ENCODE assay signal across 1 cellular context in genomic region chr1:234607091-234608025, GRCh38.
A peak's percentile ranks its signal among the peaks of the same experiment; 100 is the strongest.
TF ChIP-seq lines count a peak whose summit lies in the region.

No MANE protein-coding gene starts in this region.

TF ChIP-seq in K562, 482 proteins besides CTCF, POLR2A, EP300 and RAD21 (continued from another document):
- TF ChIP-seq ZNF449 (CRISPR knock-in tag; IDR thresholded peaks at IDR 0.05) (no peak), PHTF2 (CRISPR knock-in tag; IDR thresholded peaks at IDR 0.05) (no peak), CREB3 (tag; conservative IDR thresholded peaks at IDR 0.05; ENCODE audit: low read depth) (peak; percentile 87), ELF2 (CRISPR knock-in tag; IDR thresholded peaks at IDR 0.05) (peak; percentile 10; the same call in 1 of the 2 replicates), BRD4 (IDR thresholded peaks at IDR 0.05) (no peak), ZNF140 (CRISPR knock-in tag; IDR thresholded peaks at IDR 0.05) (no peak), ZZZ3 (IDR thresholded peaks at IDR 0.05) (no peak), SNRNP70 (optimal IDR thresholded peaks at IDR 0.05; ENCODE audit: low read depth, low read length) (no peak)
